ENCODE assay signal across 16 cellular contexts in the genomic region with DNA sequence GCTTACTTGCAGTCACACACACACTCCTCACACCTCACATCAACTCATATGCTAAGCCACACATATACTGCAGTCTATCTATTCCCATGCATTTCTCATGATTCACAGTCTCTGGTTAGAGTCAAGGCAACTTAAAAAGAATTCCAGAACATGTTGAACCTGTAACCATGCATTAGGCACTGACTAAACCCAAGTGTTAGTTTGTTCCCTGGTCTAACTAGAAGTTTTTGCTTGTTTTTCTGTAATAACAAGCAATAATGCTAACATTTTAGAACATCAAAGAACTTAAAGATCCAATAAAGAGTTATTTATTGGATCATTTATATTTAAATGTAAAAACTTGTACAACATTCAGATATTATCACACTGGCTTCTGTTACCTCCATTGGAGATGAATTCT.
DNase-seq lines count a peak whose midpoint lies in the region; ATAC-seq and TF ChIP-seq lines count a peak whose summit lies in the region.
"Had no signal": no experiment of that assay in that cellular context is flagged by ENCODE, and none has a peak within 500 bp of the region (broad histone marks: within the 10 kb centered on the region; RNA-seq: fewer than 3 reads in every experiment).

No MANE protein-coding gene starts in this region.

- H2AK9ac ChIP-seq in IMR-90 (replicated peaks; ENCODE audit: low read depth, low read length, poor library complexity), result no peak overlapping the region

- H3K56ac ChIP-seq in IMR-90 (ENCODE audit: extremely low read depth, insufficient read depth, low read length), result no peak overlapping the region

- H3K27me3 Mint-ChIP-seq in activated CD4-positive, alpha-beta T cell treated with anti-CD3 and anti-CD28 coated beads, Interleukin-2, amount 10 ng/mL, durations not matched to agents 7 days and 5 days, result no peaks in the 10 kb centered on the region
- H3K27me3 Mint-ChIP-seq: CD4-positive, alpha-beta memory T cell had no signal

- no peaks in the 10 kb centered on the region for H3K4me1 ChIP-seq in IMR-90 (ENCODE audit: control insufficient read depth, insufficient read depth, low read length)
- H3K4me1 ChIP-seq: A549 had no signal

- no peak for TF ChIP-seq CTCF in IMR-90 (conservative IDR thresholded peaks at IDR 0.05; ENCODE audit: low read depth, low read length)
- no peak for TF ChIP-seq CTCF in SU-DHL-6 (IDR thresholded peaks at IDR 0.05; ENCODE audit: insufficient read depth, low read length, poor library complexity, severe bottlenecking)
- TF ChIP-seq CTCF in epithelial cell of esophagus (IDR thresholded peaks at IDR 0.05; ENCODE audit: insufficient read depth, low read depth, low read length, missing control alignments), result no peak

- H3K27ac ChIP-seq in IMR-90 (ENCODE audit: insufficient read depth, low read length) (no peak overlapping the region), SU-DHL-6 (ENCODE audit: low read depth, low read length) (no peak overlapping the region)
- H3K27ac ChIP-seq: A549, C4-2B, GM23248 had no signal

- no peak for TF ChIP-seq POLR2A in IMR-90 (IDR thresholded peaks at IDR 0.05; ENCODE audit: low read depth, low read length)

- H3K36me3 ChIP-seq in IMR-90 (ENCODE audit: control insufficient read depth, insufficient read depth, low read length) (no peaks in the 10 kb centered on the region), SU-DHL-6 (ENCODE audit: low read length) (no peaks in the 10 kb centered on the region)
- H3K36me3 ChIP-seq: BE2C had no signal

- H3K18ac ChIP-seq in IMR-90 (ENCODE audit: low read depth, low read length), result no peak overlapping the region

- no TSS peak for BruUV-seq in IMR-90 (replicated peaks; lab: Mats Ljungman, UMichigan)

- H3K9me2 ChIP-seq in SU-DHL-6 (replicated peaks; ENCODE audit: insufficient read depth, low read length), result no peaks in the 10 kb centered on the region

- no peaks in the 10 kb centered on the region for H3K9me1 ChIP-seq in IMR-90 (ENCODE audit: insufficient read depth, low read length)

- H3K4ac ChIP-seq in IMR-90 (ENCODE audit: low read depth, low read length), result no peak overlapping the region

- no peak overlapping the region for H2BK20ac ChIP-seq in IMR-90 (ENCODE audit: low read depth, low read length)

- H4K20me1 ChIP-seq in IMR-90 (ENCODE audit: insufficient read depth, low read length) (no peaks in the 10 kb centered on the region), SU-DHL-6 (ENCODE audit: low read depth, low read length) (no peaks in the 10 kb centered on the region)

- H4K8ac ChIP-seq in IMR-90 (ENCODE audit: low read depth in 2 of 2, low read length in 2 of 2), result no peak overlapping the region

- H3F3A ChIP-seq in SU-DHL-6 (ENCODE audit: insufficient read depth), result no peaks in the 10 kb centered on the region

- H3K4me2 ChIP-seq in IMR-90 (ENCODE audit: low read depth, low read length) (no peak overlapping the region), SU-DHL-6 (ENCODE audit: low read depth, low read length, poor library complexity, severe bottlenecking) (no peak overlapping the region)
- H3K4me2 ChIP-seq: A549 had no signal

- H3K79me1 ChIP-seq in IMR-90 (ENCODE audit: low read depth in 1 of 2, low read length in 2 of 2), result no peaks in the 10 kb centered on the region

- H3K27me3 ChIP-seq in IMR-90 (ENCODE audit: control insufficient read depth, insufficient read depth, low read length) (no peaks in the 10 kb centered on the region), SU-DHL-6 (ENCODE audit: low read length) (no peaks in the 10 kb centered on the region)
- H3K27me3 ChIP-seq: BE2C had no signal

- H3K4me3 ChIP-seq in IMR-90 (ENCODE audit: insufficient read depth, low read depth, low read length), result no peak overlapping the region
- H3K4me3 ChIP-seq in SU-DHL-6 (ENCODE audit: insufficient read depth, low read length, poor library complexity, severe bottlenecking), result no peak overlapping the region
- no peak overlapping the region for H3K4me3 ChIP-seq in epithelial cell of esophagus (ENCODE audit: low read length)
- H3K4me3 ChIP-seq: A549, GM23248 had no signal

- H3K27ac Mint-ChIP-seq in activated CD4-positive, alpha-beta T cell treated with anti-CD3 and anti-CD28 coated beads, Interleukin-2, amount 10 ng/mL, durations not matched to agents 7 days and 5 days, result no peak overlapping the region
- H3K27ac Mint-ChIP-seq: CD4-positive, alpha-beta memory T cell had no signal

- H3K9ac ChIP-seq in IMR-90 (ENCODE audit: low read depth, low read length) (no peak overlapping the region), SU-DHL-6 (ENCODE audit: low read length) (no peak overlapping the region)
- H3K9ac ChIP-seq: GM23248 had no signal

- H3K4me1 Mint-ChIP-seq in activated CD4-positive, alpha-beta T cell treated with anti-CD3 and anti-CD28 coated beads, Interleukin-2, amount 10 ng/mL, durations not matched to agents 7 days and 5 days, result no peaks in the 10 kb centered on the region
- H3K4me1 Mint-ChIP-seq: CD4-positive, alpha-beta memory T cell had no signal

- in situ Hi-C loops in IMR-90 (cut with MboI; ENCODE audit: low sequenced_read_pairs), result no loop called here

- H4K5ac ChIP-seq in IMR-90 (ENCODE audit: low read depth, low read length), result no peak overlapping the region

- CTCF ChIA-PET in IMR-90 (lab: Yijun Ruan, JAX), result no interaction called here
- CTCF ChIA-PET in activated CD4-positive, alpha-beta T cell treated with anti-CD3 and anti-CD28 coated beads, Interleukin-2, amount 10 ng/mL, durations not matched to agents 7 days and 5 days (lab: Charles Lee), result no interaction called here

- no peak overlapping the region for H3K23ac ChIP-seq in IMR-90 (ENCODE audit: low read depth, low read length)

- no peaks in the 10 kb centered on the region for H3K36me3 Mint-ChIP-seq in activated CD4-positive, alpha-beta T cell treated with anti-CD3 and anti-CD28 coated beads, Interleukin-2, amount 10 ng/mL, durations not matched to agents 7 days and 5 days (ENCODE audit: low read depth)
- H3K36me3 Mint-ChIP-seq: CD4-positive, alpha-beta memory T cell had no signal

- no peak overlapping the region for H4K91ac ChIP-seq in IMR-90 (ENCODE audit: insufficient read depth, low read depth, low read length)

- intact Hi-C loops in IMR-90 (cut with micrococcal nuclease), result no loop called here

- no peak for TF ChIP-seq RAD21 in IMR-90 (IDR thresholded peaks at IDR 0.05; ENCODE audit: low read length)

- peaks cover 4% of the 10 kb centered on the region for H3K9me3 Mint-ChIP-seq in activated CD4-positive, alpha-beta T cell treated with anti-CD3 and anti-CD28 coated beads, Interleukin-2, amount 10 ng/mL, durations not matched to agents 7 days and 5 days

- no peak overlapping the region for H3K14ac ChIP-seq in IMR-90 (replicated peaks; ENCODE audit: low read depth, low read length)

- POLR2A ChIA-PET in IMR-90 (lab: Charles Lee; ENCODE audit: unreplicated experiment), result no interaction called here
- POLR2A ChIA-PET in activated CD4-positive, alpha-beta T cell treated with anti-CD3 and anti-CD28 coated beads, Interleukin-2, amount 10 ng/mL, durations not matched to agents 7 days and 5 days (lab: Charles Lee), result no interaction called here

- dilution Hi-C loops in IMR-90 (cut with HindIII; ENCODE audit: low sequenced_read_pairs, unreplicated experiment), result no loop called here

- no peak overlapping the region for H2BK15ac ChIP-seq in IMR-90 (ENCODE audit: low read depth, low read length)

- no peaks in the 10 kb centered on the region for H3K79me2 ChIP-seq in SU-DHL-6 (ENCODE audit: insufficient read depth, low read length)

- no peak overlapping the region for H2BK5ac ChIP-seq in IMR-90 (ENCODE audit: low read depth, low read length, poor library complexity, severe bottlenecking)

- H3K9me3 ChIP-seq in IMR-90 (ENCODE audit: control insufficient read depth, insufficient read depth, low read length), result no peaks in the 10 kb centered on the region
- H3K9me3 ChIP-seq in SU-DHL-6 (ENCODE audit: insufficient read depth, low read length), result no peaks in the 10 kb centered on the region
- H3K9me3 ChIP-seq: A549 had no signal

- no peak overlapping the region for H2AK5ac ChIP-seq in IMR-90 (ENCODE audit: low read depth, low read length)

- H2AFZ ChIP-seq in IMR-90 (replicated peaks; ENCODE audit: low read length, poor library complexity), result no peak overlapping the region
- H2AFZ ChIP-seq in SU-DHL-6 (ENCODE audit: low read depth, low read length, severe bottlenecking), result peak overlapping the region; percentile 51
- H2AFZ ChIP-seq: GM23248 had no signal

- no peak overlapping the region for H2BK120ac ChIP-seq in IMR-90 (ENCODE audit: low read depth, low read length)

- peak; percentile 11 for DNase-seq in IMR-90
- peak; percentile 19 for DNase-seq in epithelial cell of esophagus (ENCODE audit: low read depth)
- peak; percentile 7 for DNase-seq in superior temporal gyrus (ENCODE audit: extremely low spot score)
- no peak for DNase-seq in H4 (ENCODE audit: low spot score)
- DNase-seq in ureter (ENCODE audit: low spot score), result no peak
- no peak for DNase-seq in activated CD4-positive, alpha-beta T cell treated with anti-CD3 and anti-CD28 coated beads, Interleukin-2, amount 10 ng/mL, durations not matched to agents 7 days and 5 days
- DNase-seq: BE2C; CD4-positive, alpha-beta memory T cell; DMS153; DMS79 treated with DMSO at 0.1 percent for 48 hours; EL; GM23248; H7 had no signal

- no peak overlapping the region for H3K4me3 Mint-ChIP-seq in activated CD4-positive, alpha-beta T cell treated with anti-CD3 and anti-CD28 coated beads, Interleukin-2, amount 10 ng/mL, durations not matched to agents 7 days and 5 days
- H3K4me3 Mint-ChIP-seq: CD4-positive, alpha-beta memory T cell had no signal

- no peak for ATAC-seq in IMR-90 (ENCODE audit: low read depth)
- ATAC-seq: A549 had no signal

TF ChIP-seq in IMR-90, 13 proteins besides CTCF, POLR2A, EP300 and RAD21:
- TF ChIP-seq MAFK (IDR thresholded peaks at IDR 0.05; ENCODE audit: low read depth, low read length), result no peak
- no peak for TF ChIP-seq ELK1 (IDR thresholded peaks at IDR 0.05; ENCODE audit: borderline replicate concordance, low read depth, low read length)
- TF ChIP-seq CHD1 (IDR thresholded peaks at IDR 0.05; ENCODE audit: low read depth, low read length), result no peak
- no peak for TF ChIP-seq CEBPB (IDR thresholded peaks at IDR 0.05; ENCODE audit: low read depth, low read length)
- TF ChIP-seq FOS (IDR thresholded peaks at IDR 0.05; ENCODE audit: low read depth, low read length), result no peak
TF ChIP-seq in IMR-90: peak in this region for 0.

Comparison
In these comparisons a context has a peak if more than half of its experiments do, and no peak if none do; other contexts are left out.
1. DNase-seq: peak in IMR-90 (single experiment), epithelial cell of esophagus (single experiment) and superior temporal gyrus (single experiment); none in H4 (single experiment), ureter (single experiment) and activated CD4-positive, alpha-beta T cell treated with anti-CD3 and anti-CD28 coated beads, Interleukin-2, amount 10 ng/mL, durations not matched to agents 7 days and 5 days (single experiment).